ENCODE assay signal across 1 cellular context in genomic region chr3:159872374-159873109, GRCh38.
TF ChIP-seq lines count a peak whose summit lies in the region.

No MANE protein-coding gene starts in this region.

TF ChIP-seq in IMR-90, 13 proteins besides CTCF, POLR2A, EP300 and RAD21 (continued from another document):
- TF ChIP-seq, protein P1, sequence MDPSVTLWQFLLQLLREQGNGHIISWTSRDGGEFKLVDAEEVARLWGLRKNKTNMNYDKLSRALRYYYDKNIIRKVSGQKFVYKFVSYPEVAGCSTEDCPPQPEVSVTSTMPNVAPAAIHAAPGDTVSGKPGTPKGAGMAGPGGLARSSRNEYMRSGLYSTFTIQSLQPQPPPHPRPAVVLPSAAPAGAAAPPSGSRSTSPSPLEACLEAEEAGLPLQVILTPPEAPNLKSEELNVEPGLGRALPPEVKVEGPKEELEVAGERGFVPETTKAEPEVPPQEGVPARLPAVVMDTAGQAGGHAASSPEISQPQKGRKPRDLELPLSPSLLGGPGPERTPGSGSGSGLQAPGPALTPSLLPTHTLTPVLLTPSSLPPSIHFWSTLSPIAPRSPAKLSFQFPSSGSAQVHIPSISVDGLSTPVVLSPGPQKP (IDR thresholded peaks at IDR 0.05; ENCODE audit: borderline replicate concordance, low read depth, low read length): no peak
- peak; percentile 65 for TF ChIP-seq MAFK (IDR thresholded peaks at IDR 0.05; ENCODE audit: low read depth, low read length)
- no peak for TF ChIP-seq MXI1 (IDR thresholded peaks at IDR 0.05; ENCODE audit: borderline replicate concordance, low read depth, low read length)
- no peak; the same call in 1 of the 2 replicates for TF ChIP-seq BHLHE40 (IDR thresholded peaks at IDR 0.05; ENCODE audit: low read depth, low read length)
- TF ChIP-seq NFE2L2 (IDR thresholded peaks at IDR 0.05; ENCODE audit: low read depth, low read length): peak; percentile 90
- TF ChIP-seq RCOR1 (IDR thresholded peaks at IDR 0.05; ENCODE audit: insufficient replicate concordance, low read length): peak; percentile 23
- peak; percentile 49; the same call in 1 of the 2 replicates for TF ChIP-seq CEBPB (IDR thresholded peaks at IDR 0.05; ENCODE audit: low read depth, low read length)
